Comparison of ENCODE assay signal across 10 cellular contexts in the genomic region with DNA sequence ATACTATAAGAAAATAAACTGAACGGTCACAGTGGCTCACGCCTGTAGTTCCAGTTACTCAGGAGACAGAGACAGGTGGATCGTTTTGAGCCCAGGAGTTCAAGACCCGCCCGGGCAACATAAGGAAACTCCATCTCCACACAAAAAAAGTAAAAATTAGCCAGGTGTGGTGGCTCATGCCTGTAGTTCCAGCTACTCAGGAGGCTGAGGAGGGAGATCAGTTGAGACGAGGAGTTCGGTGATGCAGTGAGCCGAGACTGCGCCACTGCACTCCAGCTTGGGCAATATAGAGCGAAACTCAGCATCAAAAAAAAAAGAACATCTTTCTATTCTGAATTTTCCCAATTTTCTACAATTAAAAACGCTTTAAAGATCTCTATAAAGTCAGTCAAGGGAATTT. TPM values are rescaled to one million over a fixed set of nuclear protein-coding genes. Genes with fewer than 3 reads are reported as not detected.
DNase-seq lines count a peak whose midpoint lies in the region; ATAC-seq, FAIRE-seq and TF ChIP-seq lines count a peak whose summit lies in the region.
"Had no signal": no experiment of that assay in that cellular context is flagged by ENCODE, and none has a peak within 500 bp of the region (broad histone marks: within the 10 kb centered on the region; RNA-seq: fewer than 3 reads in every experiment).

No MANE protein-coding gene starts in this region.

- BruUV-seq in OCI-LY7 (replicated peaks; lab: Mats Ljungman, UMichigan) (TSS peak; percentile 72), endothelial cell of umbilical vein (replicated peaks; lab: Mats Ljungman, UMichigan) (no TSS peak)

- H3K9me3 ChIP-seq in OCI-LY7 (ENCODE audit: low read length) (peaks cover 6% of the 10 kb centered on the region; the same call in 1 of the 2 replicates), endothelial cell of umbilical vein (replicated peaks; ENCODE audit: control insufficient read depth, insufficient read depth, low read length) (no peaks in the 10 kb centered on the region), psoas muscle (no peaks in the 10 kb centered on the region), aorta (ENCODE audit: control insufficient read depth, low read length) (no peaks in the 10 kb centered on the region)

- dilution Hi-C loops in endothelial cell of umbilical vein (cut with MboI; ENCODE audit: extremely low pct_ligation_motif_present, low sequenced_read_pairs): no loop called here

- no peak for FAIRE-seq in endothelial cell of umbilical vein (lab: Jason Lieb, UNC)

- peak overlapping the region; percentile 81 for H3K4me3 ChIP-seq in OCI-LY7 (ENCODE audit: low read depth, low read length, poor library complexity, severe bottlenecking)
- H3K4me3 ChIP-seq in endothelial cell of umbilical vein (replicated peaks in 1 of 3; ENCODE audit: insufficient read depth in 1 of 3, low read depth in 1 of 3, low read length in 3 of 3): no peak overlapping the region
- peak overlapping the region; percentile 86 for H3K4me3 ChIP-seq in psoas muscle
- H3K4me3 ChIP-seq in aorta (ENCODE audit: low read length in 2 of 2): no peak overlapping the region

- H3K4me1 Mint-ChIP-seq in T-helper 2 cell treated with Interferon-gamma antibody and Interleukin-4, amounts not matched to agents 5 μg/mL and 100 μg/mL, for 36 hours (ENCODE audit: low read depth): peaks cover 33% of the 10 kb centered on the region

- H3K4me1 ChIP-seq in OCI-LY7 (ENCODE audit: insufficient read depth, low read length, poor library complexity, severe bottlenecking) (peaks cover 66% of the 10 kb centered on the region), endothelial cell of umbilical vein (ENCODE audit: control insufficient read depth, extremely low read depth, insufficient read depth, low read length) (peaks cover 18% of the 10 kb centered on the region), psoas muscle (peaks cover 31% of the 10 kb centered on the region), aorta (ENCODE audit: control insufficient read depth in 1 of 2, insufficient read depth in 2 of 2, low read length in 2 of 2) (no peaks in the 10 kb centered on the region)

- 93 to 99% (median 94%) methylated on average over 11 of the region's 11 CpGs for WGBS in psoas muscle, 3 donors
- WGBS in aorta, 2 donors: 92 to 96% methylated on average over 11 of the region's 11 CpGs

- H3K4me3 Mint-ChIP-seq in T-helper 2 cell treated with Interferon-gamma antibody and Interleukin-4, amounts not matched to agents 5 μg/mL and 100 μg/mL, for 36 hours: peak overlapping the region; percentile 96

- peaks cover 7 to 8% of the 10 kb centered on the region in 2 experiments for H3K27me3 ChIP-seq in endothelial cell of umbilical vein (ENCODE audit: control insufficient read depth in 2 of 2, insufficient read depth in 2 of 2, low read length in 2 of 2)
- no peaks in the 10 kb centered on the region for H3K27me3 ChIP-seq in psoas muscle (ENCODE audit: insufficient read depth in 3 of 3, low read length in 2 of 3)
- no peaks in the 10 kb centered on the region for H3K27me3 ChIP-seq in aorta (ENCODE audit: control insufficient read depth in 1 of 2, insufficient read depth in 2 of 2, low read length in 1 of 2)

- H3K4me2 ChIP-seq in OCI-LY7 (ENCODE audit: low read length): peak overlapping the region; percentile 89
- peak overlapping the region; percentile 80 for H3K4me2 ChIP-seq in endothelial cell of umbilical vein (ENCODE audit: insufficient read depth, low read length)

- H3K36me3 ChIP-seq in OCI-LY7 (ENCODE audit: insufficient read depth, low read length) (peaks cover 29% of the 10 kb centered on the region), endothelial cell of umbilical vein (ENCODE audit: control insufficient read depth in 2 of 2, extremely low read depth in 1 of 2, insufficient read depth in 2 of 2, low read length in 2 of 2) (peaks cover 0 to 5% of the 10 kb centered on the region in 2 experiments), psoas muscle (ENCODE audit: insufficient read depth in 1 of 2, low read depth in 1 of 2) (peaks cover 0 to 8% of the 10 kb centered on the region in 2 donors), aorta (ENCODE audit: control insufficient read depth in 1 of 2, insufficient read depth in 2 of 2, low read length in 1 of 2) (no peaks in the 10 kb centered on the region)

- intact Hi-C loops in OCI-LY7 (cut with micrococcal nuclease; ENCODE audit: unreplicated experiment) (no loop called here), endothelial cell of umbilical vein (cut with micrococcal nuclease) (no loop called here), psoas muscle (cut with DNase I) (loop anchor here in 1 of 2 donors (5.0 kb wide), 2 partner anchors 103 to 188 kb away; no protein-coding TSS in a partner anchor), aorta (cut with DNase I) (loop anchor here (5.0 to 10.0 kb wide), 4 partner anchors 101 to 203 kb away; partner anchors contain the start of genes ACTRT3 (in 1 of the 2), LRRC31 (in 1 of the 2) and TERC (in 1 of the 2))

- H2AFZ ChIP-seq in OCI-LY7 (ENCODE audit: low read length): peak overlapping the region; percentile 16; the same call in 1 of the 2 replicates
- peak overlapping the region; percentile 98 for H2AFZ ChIP-seq in endothelial cell of umbilical vein (ENCODE audit: low read depth, low read length)

- H3K79me2 ChIP-seq in OCI-LY7 (ENCODE audit: insufficient read depth, low read depth, low read length) (peaks cover 53% of the 10 kb centered on the region), endothelial cell of umbilical vein (ENCODE audit: control insufficient read depth, insufficient read depth, low read length) (peaks cover 36% of the 10 kb centered on the region)

- no peaks in the 10 kb centered on the region for H3K9me2 ChIP-seq in OCI-LY7 (ENCODE audit: insufficient read depth, low read length)

- CTCF ChIA-PET in OCI-LY7 (lab: Charles Lee; ENCODE audit: unreplicated experiment): interaction anchor here (1.0 to 1.6 kb wide), 2 partner anchors 23 to 33 kb away, joined by 4 to 6 read pairs; no protein-coding TSS in a partner anchor
- CTCF ChIA-PET in endothelial cell of umbilical vein (lab: Charles Lee): interaction anchor here (0.8 to 1.6 kb wide), 3 partner anchors 11 to 104 kb away, joined by 3 to 6 read pairs (median 5); no protein-coding TSS in a partner anchor

- H4K20me1 ChIP-seq in OCI-LY7 (ENCODE audit: insufficient read depth, low read length): peaks cover 19% of the 10 kb centered on the region; the same call in 1 of the 2 replicates
- H4K20me1 ChIP-seq in endothelial cell of umbilical vein (replicated peaks; ENCODE audit: control insufficient read depth, extremely low read depth, insufficient read depth, low read length): peaks cover 6% of the 10 kb centered on the region

- peaks cover 11% of the 10 kb centered on the region for H3K36me3 Mint-ChIP-seq in T-helper 2 cell treated with Interferon-gamma antibody and Interleukin-4, amounts not matched to agents 5 μg/mL and 100 μg/mL, for 36 hours (ENCODE audit: low read depth)

- no peak for DNase-seq in T-helper 2 cell treated with Interferon-gamma antibody and Interleukin-4, amounts not matched to agents 5 μg/mL and 100 μg/mL, for 36 hours (ENCODE audit: low spot score)
- no peak for DNase-seq in T-helper 2 cell
- DNase-seq in OCI-LY7 (ENCODE audit: low spot score): peak; percentile 67
- DNase-seq in endothelial cell of umbilical vein (ENCODE audit: low read depth, low spot score): no peak
- DNase-seq in psoas muscle: no peak
- DNase-seq in GM19240 (ENCODE audit: insufficient read length, low spot score): no peak
- DNase-seq in aorta: no peak
- DNase-seq: RPMI8226 had no signal

- no peak for ATAC-seq in psoas muscle
- no peak for ATAC-seq in HG03469 (IDR thresholded peaks at IDR 0.05; ENCODE audit: unreplicated experiment)
- no peak for ATAC-seq in aorta (ENCODE audit: low FRiP score)

- H3K27ac Mint-ChIP-seq in T-helper 2 cell treated with Interferon-gamma antibody and Interleukin-4, amounts not matched to agents 5 μg/mL and 100 μg/mL, for 36 hours: peak overlapping the region; percentile 28

- TF ChIP-seq CTCF in OCI-LY7 (conservative IDR thresholded peaks at IDR 0.05; ENCODE audit: low read length): no peak
- TF ChIP-seq CTCF in endothelial cell of umbilical vein (IDR thresholded peaks at IDR 0.05; ENCODE audit: extremely low read depth in 1 of 2, insufficient read depth in 1 of 2, low read depth in 1 of 2, low read length in 2 of 2): no peak
- TF ChIP-seq CTCF in psoas muscle (IDR thresholded peaks at IDR 0.05): no peak

- peak overlapping the region; percentile 88 for H3K27ac ChIP-seq in OCI-LY7 (ENCODE audit: low read depth, low read length, poor library complexity, severe bottlenecking)
- no peak overlapping the region for H3K27ac ChIP-seq in endothelial cell of umbilical vein (ENCODE audit: insufficient read depth, low read depth, low read length)
- no peak overlapping the region for H3K27ac ChIP-seq in psoas muscle
- H3K27ac ChIP-seq in aorta (ENCODE audit: low read depth in 1 of 2, low read length in 2 of 2): no peak overlapping the region

- peaks cover 8% of the 10 kb centered on the region for H3K9me3 Mint-ChIP-seq in T-helper 2 cell treated with Interferon-gamma antibody and Interleukin-4, amounts not matched to agents 5 μg/mL and 100 μg/mL, for 36 hours

- TF ChIP-seq POLR2A in endothelial cell of umbilical vein (IDR thresholded peaks at IDR 0.05; ENCODE audit: low read depth, low read length): no peak

- H3K9ac ChIP-seq in endothelial cell of umbilical vein (replicated peaks; ENCODE audit: extremely low read depth, insufficient read depth, low read length): no peak overlapping the region

- H3K9me1 ChIP-seq in endothelial cell of umbilical vein (replicated peaks; ENCODE audit: control insufficient read depth, extremely low read depth, insufficient read depth, low read length): no peaks in the 10 kb centered on the region

- POLR2A ChIA-PET in OCI-LY7 (lab: Charles Lee) (interaction anchor here (0.5 to 10.1 kb wide), 18 partner anchors 10 to 396 kb away, joined by 3 to 559 read pairs (median 4); partner anchors contain the start of gene LRRC31), endothelial cell of umbilical vein (lab: Charles Lee) (interaction anchor here (0.5 kb wide), 1 partner anchor 93 kb away, joined by 5 read pairs; no protein-coding TSS in a partner anchor)

- H3K27me3 Mint-ChIP-seq in T-helper 2 cell treated with Interferon-gamma antibody and Interleukin-4, amounts not matched to agents 5 μg/mL and 100 μg/mL, for 36 hours (ENCODE audit: low read depth): peaks cover 4% of the 10 kb centered on the region

RNA-seq across cellular contexts. Expression of gene SEC62, which starts 1.0 kb away (rescaled TPM):
- 64.5 and 77.4 TPM in 2 replicates for total RNA-seq in OCI-LY7 (2014; rRNA removed; shearing (Covaris generic))
- total RNA-seq in OCI-LY7 (2022): 163 and 176 TPM in 2 replicates
- 77.8 and 90.8 TPM in 2 replicates for total RNA-seq in endothelial cell of umbilical vein
- polyA plus RNA-seq in endothelial cell of umbilical vein: 90.7 and 101 TPM in 2 replicates
- polyA plus RNA-seq in endothelial cell of umbilical vein (2011; cell fraction: cytosol; rRNA removed): 23.4 and 26.3 TPM in 2 replicates
- polyA plus RNA-seq in endothelial cell of umbilical vein (2011; cell fraction: nucleus; rRNA removed): 26.4 and 30.8 TPM in 2 replicates
- polyA plus RNA-seq in endothelial cell of umbilical vein (2012): 67.0 and 87.1 TPM in 2 replicates
- polyA minus RNA-seq in endothelial cell of umbilical vein: 198 TPM in 2 replicates
- polyA minus RNA-seq in endothelial cell of umbilical vein (2011; cell fraction: cytosol; rRNA and poly(A)+ RNA removed): 28.0 TPM
- 20.9 and 51.8 TPM in 2 replicates for polyA minus RNA-seq in endothelial cell of umbilical vein (2011; cell fraction: nucleus; rRNA and poly(A)+ RNA removed)
- total RNA-seq in psoas muscle: 10 to 100 TPM; 61.5 to 78.2 (median 71.5) TPM
- 10 to 100 TPM; 38.1 to 70.2 (median 61.7) TPM for polyA plus RNA-seq in psoas muscle
- total RNA-seq in aorta: 100 to 1,000 TPM; 116 to 125 TPM
- 10 to 100 TPM; 69.3 to 74.1 TPM for polyA plus RNA-seq in aorta

RNA-seq across cellular contexts. Expression of gene SAMD7, which starts 54.2 kb away (rescaled TPM):
- total RNA-seq in OCI-LY7 (2014; rRNA removed; shearing (Covaris generic)): 0.23 and 1.1 TPM in 2 replicates
- total RNA-seq in OCI-LY7 (2022): 0.93 and 0.96 TPM in 2 replicates
- total RNA-seq in endothelial cell of umbilical vein: not detected in 2 replicates
- not detected in 2 replicates for polyA plus RNA-seq in endothelial cell of umbilical vein
- not detected in 2 replicates for polyA plus RNA-seq in endothelial cell of umbilical vein (2011; cell fraction: cytosol; rRNA removed)
- polyA plus RNA-seq in endothelial cell of umbilical vein (2011; cell fraction: nucleus; rRNA removed): not detected in 2 replicates
- not detected in 2 replicates for polyA plus RNA-seq in endothelial cell of umbilical vein (2012)
- polyA minus RNA-seq in endothelial cell of umbilical vein: not detected in 2 replicates
- polyA minus RNA-seq in endothelial cell of umbilical vein (2011; cell fraction: cytosol; rRNA and poly(A)+ RNA removed): not detected
- polyA minus RNA-seq in endothelial cell of umbilical vein (2011; cell fraction: nucleus; rRNA and poly(A)+ RNA removed): not detected in 2 replicates
- total RNA-seq in psoas muscle: not detected
- not detected for polyA plus RNA-seq in psoas muscle
- total RNA-seq in aorta: not detected
- polyA plus RNA-seq in aorta: not detected
- total RNA-seq: mononuclear cell had no signal

Comparison
In these comparisons a context has a peak if more than half of its experiments do, and no peak if none do; other contexts are left out.
1. H3K4me3 ChIP-seq: peak in OCI-LY7 (single experiment) and psoas muscle (single experiment); none in endothelial cell of umbilical vein (0 of 3) and aorta (0 of 2).
2. intact Hi-C loops: an anchor here in aorta (5.0 to 10.0 kb wide); none called in OCI-LY7 and endothelial cell of umbilical vein.